ENCODE assay signal across 15 cellular contexts in genomic region chr9:115668506-115668905, GRCh38.
DNase-seq lines count a peak whose midpoint lies in the region; ATAC-seq, FAIRE-seq and TF ChIP-seq lines count a peak whose summit lies in the region.
"Had no signal": no experiment of that assay in that cellular context is flagged by ENCODE, and none has a peak within 500 bp of the region (broad histone marks: within the 10 kb centered on the region; RNA-seq: fewer than 3 reads in every experiment).

No MANE protein-coding gene starts in this region.

- peak; percentile 83 for DNase-seq in AG04449 (ENCODE audit: low read depth, low spot score)
- no peak for DNase-seq in HTR-8/SVneo (ENCODE audit: insufficient read length, low spot score)
- DNase-seq in brain microvascular endothelial cell, result peak; percentile 85
- DNase-seq in keratinocyte (ENCODE audit: low read depth, low spot score), result no peak
- DNase-seq in retina, result no peak
- DNase-seq in mesenteric fat pad (ENCODE audit: low spot score), result no peak
- DNase-seq in NCI-H774 (lab: John Stamatoyannopoulos, UW), result no peak
- no peak for DNase-seq in HepG2 (ENCODE audit: low spot score)
- DNase-seq: immature natural killer cell, NCI-H1092, NCI-H510A treated with DMSO at 0.1 percent for 48 hours, upper lobe of right lung had no signal

- no peak for TF ChIP-seq POLR2A in HepG2 (IDR thresholded peaks at IDR 0.05; ENCODE audit: insufficient read depth in 1 of 2, low read depth in 2 of 2, low read length in 2 of 2)

- H3K79me2 ChIP-seq in keratinocyte (ENCODE audit: control insufficient read depth, insufficient read depth, low read length) (no peaks in the 10 kb centered on the region), HepG2 (ENCODE audit: insufficient read depth, low read length) (no peaks in the 10 kb centered on the region)

- H4K20me1 ChIP-seq in keratinocyte (ENCODE audit: control insufficient read depth, extremely low read depth, insufficient read depth, low read length) (no peaks in the 10 kb centered on the region), HepG2 (ENCODE audit: insufficient read depth, low read length) (no peaks in the 10 kb centered on the region)
- H4K20me1 ChIP-seq: BLaER1 treated with 17β-estradiol and CSF1 and Interleukin-3, amounts not matched to agents 10 nM and 100 nM had no signal

- WGBS in HepG2 (ENCODE audit: low lambda C conversion rate), result 5% methylated on average over 2 of the region's 2 CpGs

- H3K4me3 ChIP-seq in AG04449 (ENCODE audit: low read depth, low read length) (no peak overlapping the region), brain microvascular endothelial cell (ENCODE audit: low read depth, low read length) (no peak overlapping the region), keratinocyte (ENCODE audit: control insufficient read depth in 2 of 3, extremely low read depth in 1 of 3, insufficient read depth in 2 of 3, low read depth in 1 of 3, low read length in 3 of 3) (no peak overlapping the region), HepG2 (replicated peaks in 1 of 3; ENCODE audit: insufficient read depth in 1 of 3, low read depth in 2 of 3, low read length in 3 of 3) (no peak overlapping the region)
- H3K4me3 ChIP-seq: BLaER1 treated with 17β-estradiol and CSF1 and Interleukin-3, amounts not matched to agents 10 nM and 100 nM; upper lobe of right lung had no signal

- in situ Hi-C loops in brain microvascular endothelial cell (cut with HindIII; ENCODE audit: low pct_ligation_motif_present, low sequenced_read_pairs) (no loop called here), HepG2 (cut with HindIII; ENCODE audit: extremely low pct_ligation_motif_present, low pct_unique_long_range_greater_than_20kb) (no loop called here)

- no TSS peak for BruUV-seq in HepG2 (replicated peaks; lab: Mats Ljungman, UMichigan)

- dilution Hi-C loops in keratinocyte (cut with MboI; ENCODE audit: extremely low pct_ligation_motif_present, low sequenced_read_pairs), result no loop called here

- peaks cover 52% of the 10 kb centered on the region for H3K4me1 ChIP-seq in keratinocyte (ENCODE audit: control insufficient read depth, extremely low read depth, insufficient read depth, low read length)
- H3K4me1 ChIP-seq in HepG2 (ENCODE audit: insufficient read depth, low read length), result no peaks in the 10 kb centered on the region
- H3K4me1 ChIP-seq: BLaER1 treated with 17β-estradiol and CSF1 and Interleukin-3, amounts not matched to agents 10 nM and 100 nM; upper lobe of right lung had no signal

- ATAC-seq in HepG2, result no peak
- ATAC-seq: upper lobe of right lung, WTC11 had no signal

- H3K27ac ChIP-seq in brain microvascular endothelial cell (peak overlapping the region; percentile 94), keratinocyte (ENCODE audit: control insufficient read depth, insufficient read depth, low read length) (peak overlapping the region; percentile 87), HepG2 (ENCODE audit: extremely low read length, insufficient read depth, low read length) (no peak overlapping the region)
- H3K27ac ChIP-seq: BLaER1 treated with 17β-estradiol and CSF1 and Interleukin-3, amounts not matched to agents 10 nM and 100 nM; upper lobe of right lung had no signal

- no peaks in the 10 kb centered on the region for H3K27me3 ChIP-seq in brain microvascular endothelial cell (replicated peaks)
- H3K27me3 ChIP-seq in keratinocyte (ENCODE audit: control insufficient read depth, extremely low read depth, insufficient read depth, low read length), result no peaks in the 10 kb centered on the region
- H3K27me3 ChIP-seq in HepG2 (ENCODE audit: control insufficient read depth in 1 of 2, insufficient read depth in 2 of 2, low read length in 2 of 2), result no peaks in the 10 kb centered on the region
- H3K27me3 ChIP-seq: BLaER1 treated with 17β-estradiol and CSF1 and Interleukin-3, amounts not matched to agents 10 nM and 100 nM; upper lobe of right lung had no signal

- H3K36me3 ChIP-seq in brain microvascular endothelial cell (replicated peaks), result no peaks in the 10 kb centered on the region
- H3K36me3 ChIP-seq in keratinocyte (ENCODE audit: control insufficient read depth in 2 of 2, extremely low read depth in 1 of 2, insufficient read depth in 2 of 2, low read length in 2 of 2), result no peaks in the 10 kb centered on the region
- H3K36me3 ChIP-seq in HepG2 (replicated peaks in 1 of 2; ENCODE audit: control insufficient read depth in 1 of 2, insufficient read depth in 2 of 2, low read length in 2 of 2), result no peaks in the 10 kb centered on the region
- H3K36me3 ChIP-seq: BLaER1 treated with 17β-estradiol and CSF1 and Interleukin-3, amounts not matched to agents 10 nM and 100 nM; upper lobe of right lung had no signal

- H2AFZ ChIP-seq in keratinocyte (ENCODE audit: control insufficient read depth, low read length), result no peak overlapping the region
- H2AFZ ChIP-seq in HepG2 (ENCODE audit: low read length), result no peak overlapping the region

- H3K4me2 ChIP-seq in keratinocyte (ENCODE audit: control insufficient read depth, extremely low read depth, insufficient read depth, low read depth, low read length) (peak overlapping the region; percentile 59), HepG2 (ENCODE audit: low read depth, low read length) (no peak overlapping the region)
- H3K4me2 ChIP-seq: BLaER1 treated with 17β-estradiol and CSF1 and Interleukin-3, amounts not matched to agents 10 nM and 100 nM had no signal

- TF ChIP-seq RAD21 in HepG2 (CRISPR knock-in tag; IDR thresholded peaks at IDR 0.05), result no peak

- TF ChIP-seq CTCF in AG04449 (IDR thresholded peaks at IDR 0.05; ENCODE audit: insufficient read depth, low read length, missing control alignments), result no peak
- TF ChIP-seq CTCF in brain microvascular endothelial cell (IDR thresholded peaks at IDR 0.05; ENCODE audit: low read depth, low read length, missing control alignments), result no peak
- no peak for TF ChIP-seq CTCF in keratinocyte (optimal IDR thresholded peaks at IDR 0.05 in 1 of 3, IDR thresholded peaks at IDR 0.05 in 1 of 3, conservative IDR thresholded peaks at IDR 0.05 in 1 of 3; ENCODE audit: extremely low read depth in 1 of 3, insufficient read depth in 2 of 3, low read length in 3 of 3)
- TF ChIP-seq CTCF in HepG2 (CRISPR knock-in tag; IDR thresholded peaks at IDR 0.05), result no peak

- peak overlapping the region; percentile 50 for H3K9ac ChIP-seq in keratinocyte (ENCODE audit: control insufficient read depth, extremely low read depth, insufficient read depth, low read length)
- H3K9ac ChIP-seq in HepG2 (ENCODE audit: insufficient read depth, low read depth, low read length), result no peak overlapping the region
- H3K9ac ChIP-seq: BLaER1 treated with 17β-estradiol and CSF1 and Interleukin-3, amounts not matched to agents 10 nM and 100 nM had no signal

- POLR2A ChIA-PET in AG04449 (lab: Yijun Ruan, JAX), result interaction anchor here (1.1 to 1.4 kb wide), 3 partner anchors 17 to 72 kb away, joined by 4 to 8 read pairs (median 4); no protein-coding TSS in a partner anchor
- POLR2A ChIA-PET in HepG2 (lab: Yijun Ruan, JAX), result no interaction called here

- CTCF ChIA-PET in AG04449 (lab: Yijun Ruan, JAX) (interaction anchor here (1.1 to 2.4 kb wide), 3 partner anchors 17 to 76 kb away, joined by 3 to 13 read pairs (median 6); no protein-coding TSS in a partner anchor), HepG2 (lab: Yijun Ruan, JAX; ENCODE audit: low intra/inter-chr PET ratio, low total read pairs) (no interaction called here)

- no peaks in the 10 kb centered on the region for H3K9me3 ChIP-seq in keratinocyte (ENCODE audit: control insufficient read depth, low read depth, low read length)
- no peaks in the 10 kb centered on the region for H3K9me3 ChIP-seq in HepG2 (ENCODE audit: low read length)
- H3K9me3 ChIP-seq: upper lobe of right lung had no signal

- H3K9me1 ChIP-seq in keratinocyte (ENCODE audit: control insufficient read depth, extremely low read depth, insufficient read depth, low read length), result no peaks in the 10 kb centered on the region

- intact Hi-C loops in HepG2 (cut with micrococcal nuclease; ENCODE audit: unreplicated experiment), result no loop called here

- no peak for TF ChIP-seq EP300 in HepG2 (IDR thresholded peaks at IDR 0.05; ENCODE audit: low read depth in 2 of 2, low read length in 2 of 2)
- no peak for TF ChIP-seq EP300 in HepG2 (CRISPR knock-in tag; IDR thresholded peaks at IDR 0.05; ENCODE audit: borderline replicate concordance)

- FAIRE-seq in HTR-8/SVneo (lab: Jason Lieb, UNC) (peak; percentile 67), keratinocyte (lab: Jason Lieb, UNC) (peak; percentile 96), HepG2 (lab: Jason Lieb, UNC) (no peak)
- FAIRE-seq: G401.6 had no signal

TF ChIP-seq in HepG2, 621 proteins besides CTCF, POLR2A, EP300 and RAD21 (continues in another document):
- TF ChIP-seq DRAP1 (CRISPR knock-in tag; IDR thresholded peaks at IDR 0.05), result no peak
- no peak for TF ChIP-seq SIX4 (CRISPR knock-in tag; IDR thresholded peaks at IDR 0.05)
- TF ChIP-seq NFE2 (CRISPR knock-in tag; IDR thresholded peaks at IDR 0.05), result no peak
- TF ChIP-seq, protein P1, sequence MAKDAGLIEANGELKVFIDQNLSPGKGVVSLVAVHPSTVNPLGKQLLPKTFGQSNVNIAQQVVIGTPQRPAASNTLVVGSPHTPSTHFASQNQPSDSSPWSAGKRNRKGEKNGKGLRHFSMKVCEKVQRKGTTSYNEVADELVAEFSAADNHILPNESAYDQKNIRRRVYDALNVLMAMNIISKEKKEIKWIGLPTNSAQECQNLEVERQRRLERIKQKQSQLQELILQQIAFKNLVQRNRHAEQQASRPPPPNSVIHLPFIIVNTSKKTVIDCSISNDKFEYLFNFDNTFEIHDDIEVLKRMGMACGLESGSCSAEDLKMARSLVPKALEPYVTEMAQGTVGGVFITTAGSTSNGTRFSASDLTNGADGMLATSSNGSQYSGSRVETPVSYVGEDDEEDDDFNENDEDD (CRISPR knock-in tag; IDR thresholded peaks at IDR 0.05; ENCODE audit: borderline replicate concordance), result no peak
- no peak for TF ChIP-seq HOXA9 (CRISPR knock-in tag; IDR thresholded peaks at IDR 0.05; ENCODE audit: borderline replicate concordance)

Comparison
In these comparisons a context has a peak if more than half of its experiments do, and no peak if none do; other contexts are left out.
1. DNase-seq: peak in AG04449 (single experiment) and brain microvascular endothelial cell (single experiment); none in HTR-8/SVneo (single experiment), keratinocyte (single experiment), retina (single experiment), mesenteric fat pad (single experiment), NCI-H774 (single experiment) and HepG2 (single experiment).